In the genomic region with DNA sequence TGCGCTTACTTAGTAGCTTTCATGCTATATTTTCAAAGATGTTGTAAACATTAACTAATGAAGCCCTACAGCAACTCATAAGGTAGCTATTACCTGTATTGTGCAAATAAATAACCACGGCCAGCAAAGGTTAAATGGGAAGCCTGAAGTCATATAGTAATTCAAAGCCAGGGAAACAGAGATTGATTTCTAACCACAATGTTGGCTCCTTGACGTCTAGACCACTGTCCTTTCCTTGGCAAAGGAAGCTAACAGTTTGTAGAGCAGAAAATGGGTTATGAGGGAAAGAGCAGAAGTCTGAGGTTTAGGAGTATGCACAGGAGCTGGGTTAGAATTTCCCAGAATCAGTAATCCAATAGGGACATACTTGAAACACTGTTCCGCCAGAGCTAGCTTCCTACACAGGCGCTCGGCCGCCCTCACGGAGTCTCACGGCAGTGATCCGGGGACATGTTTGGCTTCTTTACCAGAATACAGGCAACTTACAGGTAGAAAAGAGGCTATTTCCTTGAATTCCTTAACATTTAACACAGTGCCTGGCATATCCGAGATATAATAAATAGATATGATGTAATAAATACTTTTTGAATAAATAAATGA, we compare ENCODE assay signal across 19 cellular contexts.
DNase-seq lines count a peak whose midpoint lies in the region; ATAC-seq and TF ChIP-seq lines count a peak whose summit lies in the region.
"Had no signal": no experiment of that assay in that cellular context is flagged by ENCODE, and none has a peak within 500 bp of the region (broad histone marks: within the 10 kb centered on the region; RNA-seq: fewer than 3 reads in every experiment).

No MANE protein-coding gene starts in this region.

- peaks cover 11% of the 10 kb centered on the region for H3K36me3 Mint-ChIP-seq in Calu3 (ENCODE audit: insufficient read depth, unreplicated experiment)
- no peaks in the 10 kb centered on the region for H3K36me3 Mint-ChIP-seq in activated naive CD8-positive, alpha-beta T cell treated with anti-CD3 and anti-CD28 coated beads, Interleukin-2, amount 50 U/mL, for 24 hours (ENCODE audit: low read depth)
- H3K36me3 Mint-ChIP-seq: CD8-positive, alpha-beta T cell; T-cell had no signal

- H3K27me3 ChIP-seq in SJSA1 (replicated peaks) = no peaks in the 10 kb centered on the region
- H3K27me3 ChIP-seq in heart left ventricle = no peaks in the 10 kb centered on the region
- no peaks in the 10 kb centered on the region for H3K27me3 ChIP-seq in dorsolateral prefrontal cortex
- H3K27me3 ChIP-seq: BE2C had no signal

- WGBS in heart left ventricle, 4 donors = 95 to 97% (median 96%) methylated on average over 11 of the region's 11 CpGs

- intact Hi-C loops in Calu3 (cut with micrococcal nuclease; ENCODE audit: unreplicated experiment) = loop anchor here (1.0 to 10.0 kb wide), 10 partner anchors 52 to 528 kb away; a partner anchor contains a TSS
- intact Hi-C loops in heart left ventricle (cut with DNase I) = no loop called here
- intact Hi-C loops in dorsolateral prefrontal cortex (cut with DNase I) = no loop called here

- no peaks in the 10 kb centered on the region for H3K27me3 Mint-ChIP-seq in Calu3 (ENCODE audit: unreplicated experiment)
- H3K27me3 Mint-ChIP-seq in activated naive CD8-positive, alpha-beta T cell treated with anti-CD3 and anti-CD28 coated beads, Interleukin-2, amount 50 U/mL, for 24 hours = peaks cover 2% of the 10 kb centered on the region
- H3K27me3 Mint-ChIP-seq: T-cell had no signal

- BruUV-seq in Calu3 (replicated peaks; lab: Mats Ljungman, UMichigan) = no TSS peak

- H3K27ac ChIP-seq in SJSA1 (peak overlapping the region; percentile 85), heart left ventricle (no peak overlapping the region), dorsolateral prefrontal cortex (no peak overlapping the region)
- H3K27ac ChIP-seq: PC-9 had no signal

- no peak for TF ChIP-seq POLR2A in heart left ventricle (IDR thresholded peaks at IDR 0.05)

- H3K4me1 ChIP-seq in SJSA1 (replicated peaks) = peaks cover 29% of the 10 kb centered on the region
- H3K4me1 ChIP-seq in heart left ventricle = no peaks in the 10 kb centered on the region
- H3K4me1 ChIP-seq: BE2C had no signal

- H3K9me3 Mint-ChIP-seq in Calu3 (ENCODE audit: low read depth, unreplicated experiment) = peaks cover 6% of the 10 kb centered on the region
- no peaks in the 10 kb centered on the region for H3K9me3 Mint-ChIP-seq in activated naive CD8-positive, alpha-beta T cell treated with anti-CD3 and anti-CD28 coated beads, Interleukin-2, amount 50 U/mL, for 24 hours
- H3K9me3 Mint-ChIP-seq: CD8-positive, alpha-beta T cell had no signal

- DNase-seq in Calu3 (peak; percentile 72), HT-29 (ENCODE audit: low spot score) (peak; percentile 33), SJSA1 (ENCODE audit: low read depth in 1 of 2, low spot score in 2 of 2) (no peak), fibroblast of peridontal ligament (ENCODE audit: extremely low read depth) (peak; percentile 45), heart left ventricle (no peak), dorsolateral prefrontal cortex (no peak)
- DNase-seq in activated naive CD8-positive, alpha-beta T cell treated with anti-CD3 and anti-CD28 coated beads, Interleukin-2, amount 50 U/mL, for 24 hours = no peak
- no peak for DNase-seq in stimulated activated CD4-positive, alpha-beta T cell treated with anti-CD3 and anti-CD28 coated beads, Interleukin-4, amount 100 ng/mL, for 1 hour
- DNase-seq: BE2C; CD8-positive, alpha-beta T cell; GOT3; NCI-H1436 treated with DMSO at 0.1 percent for 48 hours; NCI-H2029 treated with DMSO at 0.1 percent for 48 hours; NCI-H2171 treated with DMSO at 0.1 percent for 48 hours; NCI-H446 treated with DMSO at 0.1 percent for 48 hours; NCI-H774; T-cell had no signal

- no peak for ATAC-seq in activated naive CD8-positive, alpha-beta T cell treated with anti-CD3 and anti-CD28 coated beads, Interleukin-2, amount 50 U/mL, for 24 hours
- no peak for ATAC-seq in heart left ventricle
- ATAC-seq: CD8-positive, alpha-beta T cell; T-cell had no signal

- H3K9me3 ChIP-seq in SJSA1 (replicated peaks) (0 out of 2 replicates have a peak, but pooled peaks cover 3% of the 10 kb centered on the region), heart left ventricle (no peaks in the 10 kb centered on the region)
- H3K9me3 ChIP-seq: BE2C had no signal

- peak overlapping the region; percentile 68 for H3K27ac Mint-ChIP-seq in Calu3 (ENCODE audit: unreplicated experiment)
- H3K27ac Mint-ChIP-seq in activated naive CD8-positive, alpha-beta T cell treated with anti-CD3 and anti-CD28 coated beads, Interleukin-2, amount 50 U/mL, for 24 hours = no peak overlapping the region
- H3K27ac Mint-ChIP-seq: CD8-positive, alpha-beta T cell; IgD-negative memory B cell; T-cell had no signal

- TF ChIP-seq CTCF in Calu3 (IDR thresholded peaks at IDR 0.05; ENCODE audit: unreplicated experiment) (no peak), heart left ventricle (IDR thresholded peaks at IDR 0.05) (no peak), dorsolateral prefrontal cortex (IDR thresholded peaks at IDR 0.05 in 54 of 56, conservative IDR thresholded peaks at IDR 0.05 in 2 of 56; ENCODE audit: low read depth in 1 of 56, partially characterized antibody in 56 of 56) (no peak)

- CTCF ChIA-PET in Calu3 (lab: Charles Lee) = interaction anchor here (1.1 to 2.9 kb wide), 5 partner anchors 9 to 526 kb away, joined by 3 to 16 read pairs (median 8); no protein-coding TSS in a partner anchor

- peaks cover 60% of the 10 kb centered on the region for H3K4me1 Mint-ChIP-seq in Calu3 (ENCODE audit: low read depth, unreplicated experiment)
- H3K4me1 Mint-ChIP-seq in activated naive CD8-positive, alpha-beta T cell treated with anti-CD3 and anti-CD28 coated beads, Interleukin-2, amount 50 U/mL, for 24 hours = no peaks in the 10 kb centered on the region
- H3K4me1 Mint-ChIP-seq: T-cell had no signal

- H3K36me3 ChIP-seq in SJSA1 = no peaks in the 10 kb centered on the region
- H3K36me3 ChIP-seq in heart left ventricle = no peaks in the 10 kb centered on the region
- H3K36me3 ChIP-seq: BE2C had no signal

- H3K4me3 Mint-ChIP-seq in Calu3 (ENCODE audit: low read depth, unreplicated experiment) = peak overlapping the region; percentile 47
- H3K4me3 Mint-ChIP-seq in activated naive CD8-positive, alpha-beta T cell treated with anti-CD3 and anti-CD28 coated beads, Interleukin-2, amount 50 U/mL, for 24 hours = no peak overlapping the region
- H3K4me3 Mint-ChIP-seq: CD8-positive, alpha-beta T cell; IgD-negative memory B cell; T-cell had no signal

- H3K4me3 ChIP-seq in SJSA1 (no peak overlapping the region), heart left ventricle (no peak overlapping the region), dorsolateral prefrontal cortex (no peak overlapping the region)
- H3K4me3 ChIP-seq: PC-9 had no signal

Comparison
In these comparisons a context has a peak if more than half of its experiments do, and no peak if none do; other contexts are left out.
1. DNase-seq: peak in Calu3 (single experiment), HT-29 (single experiment) and fibroblast of peridontal ligament (single experiment); none in SJSA1 (0 of 2), activated naive CD8-positive, alpha-beta T cell treated with anti-CD3 and anti-CD28 coated beads, Interleukin-2, amount 50 U/mL, for 24 hours (single experiment), heart left ventricle (0 of 5), stimulated activated CD4-positive, alpha-beta T cell treated with anti-CD3 and anti-CD28 coated beads, Interleukin-4, amount 100 ng/mL, for 1 hour (single experiment) and dorsolateral prefrontal cortex (0 of 10).